Comparison of ENCODE assay signal across 24 cellular contexts in genomic region chr13:59444210-59444857, GRCh38.
DNase-seq lines count a peak whose midpoint lies in the region; ATAC-seq and TF ChIP-seq lines count a peak whose summit lies in the region.
"Had no signal": no experiment of that assay in that cellular context is flagged by ENCODE, and none has a peak within 500 bp of the region (broad histone marks: within the 10 kb centered on the region; RNA-seq: fewer than 3 reads in every experiment).

No MANE protein-coding gene starts in this region.

- H3K4me3 ChIP-seq in spleen (no peak overlapping the region), breast epithelium (no peak overlapping the region)
- H3K4me3 ChIP-seq: A549, cardiac muscle cell, esophagus muscularis mucosa, HAP-1, skin epidermis, upper lobe of left lung had no signal

- intact Hi-C loops in spleen (cut with DNase I; ENCODE audit: low total_unique reads) = no loop called here
- intact Hi-C loops in breast epithelium (cut with DNase I; ENCODE audit: low total_unique reads) = no loop called here

- TF ChIP-seq POLR2A in spleen (IDR thresholded peaks at IDR 0.05) = no peak
- no peak for TF ChIP-seq POLR2A in breast epithelium (IDR thresholded peaks at IDR 0.05)

- WGBS in spleen, 5 donors = 56 to 71% (median 64%) methylated on average over 6 of the region's 6 CpGs

- TF ChIP-seq CTCF in spleen (IDR thresholded peaks at IDR 0.05 in 8 of 11, conservative IDR thresholded peaks at IDR 0.05 in 3 of 11) (no peak), breast epithelium (IDR thresholded peaks at IDR 0.05) (no peak)

- H3K4me1 ChIP-seq in spleen (peaks cover 0 to 32% (median 5%) of the 10 kb centered on the region in 6 donors), breast epithelium (no peaks in the 10 kb centered on the region)
- H3K4me1 ChIP-seq: A549, esophagus muscularis mucosa had no signal

- H3K9me3 ChIP-seq in spleen (peaks cover 0 to 11% (median 0%) of the 10 kb centered on the region in 8 donors), breast epithelium (no peaks in the 10 kb centered on the region)
- H3K9me3 ChIP-seq: A549, esophagus muscularis mucosa, upper lobe of left lung had no signal

- no peaks in the 10 kb centered on the region for H3K36me3 ChIP-seq in spleen
- no peaks in the 10 kb centered on the region for H3K36me3 ChIP-seq in breast epithelium
- H3K36me3 ChIP-seq: cardiac muscle cell, esophagus muscularis mucosa, HAP-1, upper lobe of left lung, WERI-Rb-1 had no signal

- peak; percentile 70 for DNase-seq in NCI-H2227 (lab: John Stamatoyannopoulos, UW; ENCODE audit: unreplicated experiment)
- no peak for DNase-seq in NCI-H2227 treated with DMSO at 0.1 percent for 48 hours (lab: John Stamatoyannopoulos, UW)
- DNase-seq in NCI-H146 treated with DMSO at 0.1 percent for 48 hours (lab: John Stamatoyannopoulos, UW; ENCODE audit: unreplicated experiment) = peak; percentile 69
- DNase-seq in NCI-H774 (lab: John Stamatoyannopoulos, UW) = peak; percentile 10
- no peak for DNase-seq in spleen
- DNase-seq in cerebellum (ENCODE audit: low spot score) = no peak
- DNase-seq in breast epithelium (ENCODE audit: low spot score in 2 of 2) = no peak
- DNase-seq: activated CD4-positive, alpha-beta T cell treated with anti-CD3 and anti-CD28 coated beads, Interleukin-2, amount 10 ng/mL, durations not matched to agents 7 days and 5 days; activated naive CD4-positive, alpha-beta T cell treated with anti-CD3 and anti-CD28 coated beads for 36 hours; activated T-cell treated with anti-CD3 and anti-CD28 coated beads, Interleukin-2, amount 50 U/mL, for 48 hours; endodermal cell; foreskin melanocyte; naive thymus-derived CD4-positive, alpha-beta T cell; NCI-H1694; NCI-H524 treated with DMSO at 0.1 percent for 48 hours; stimulated activated CD4-positive, alpha-beta T cell treated with anti-CD3 and anti-CD28 coated beads, Interleukin-2, amount 100 ng/mL, for 24 hours; upper lobe of left lung; WERI-Rb-1 had no signal

- H3K27ac ChIP-seq in spleen (peak overlapping the region in 7 of 8 donors; percentile 2 to 65 (median 41)), breast epithelium (no peak overlapping the region)
- H3K27ac ChIP-seq: A549, cardiac muscle cell, esophagus muscularis mucosa, skin epidermis, upper lobe of left lung, WERI-Rb-1 had no signal

- ATAC-seq in HG02588 (IDR thresholded peaks at IDR 0.05; ENCODE audit: unreplicated experiment) = no peak
- ATAC-seq: A549; naive thymus-derived CD4-positive, alpha-beta T cell had no signal

- peaks cover 0 to 8% (median 0%) of the 10 kb centered on the region in 7 donors for H3K27me3 ChIP-seq in spleen (replicated peaks in 1 of 7)
- no peaks in the 10 kb centered on the region for H3K27me3 ChIP-seq in breast epithelium
- H3K27me3 ChIP-seq: cardiac muscle cell, esophagus muscularis mucosa, upper lobe of left lung had no signal

Comparison
In these comparisons a context has a peak if more than half of its experiments do, and no peak if none do; other contexts are left out.
1. DNase-seq: peak in NCI-H2227 (single experiment), NCI-H146 treated with DMSO at 0.1 percent for 48 hours (single experiment) and NCI-H774 (single experiment); none in NCI-H2227 treated with DMSO at 0.1 percent for 48 hours (single experiment), spleen (single experiment), cerebellum (single experiment) and breast epithelium (0 of 2).
2. H3K27ac ChIP-seq: peak in spleen (7 of 8); none in breast epithelium (0 of 2).